Comparison of ENCODE assay signal across 8 cellular contexts in the genomic region with DNA sequence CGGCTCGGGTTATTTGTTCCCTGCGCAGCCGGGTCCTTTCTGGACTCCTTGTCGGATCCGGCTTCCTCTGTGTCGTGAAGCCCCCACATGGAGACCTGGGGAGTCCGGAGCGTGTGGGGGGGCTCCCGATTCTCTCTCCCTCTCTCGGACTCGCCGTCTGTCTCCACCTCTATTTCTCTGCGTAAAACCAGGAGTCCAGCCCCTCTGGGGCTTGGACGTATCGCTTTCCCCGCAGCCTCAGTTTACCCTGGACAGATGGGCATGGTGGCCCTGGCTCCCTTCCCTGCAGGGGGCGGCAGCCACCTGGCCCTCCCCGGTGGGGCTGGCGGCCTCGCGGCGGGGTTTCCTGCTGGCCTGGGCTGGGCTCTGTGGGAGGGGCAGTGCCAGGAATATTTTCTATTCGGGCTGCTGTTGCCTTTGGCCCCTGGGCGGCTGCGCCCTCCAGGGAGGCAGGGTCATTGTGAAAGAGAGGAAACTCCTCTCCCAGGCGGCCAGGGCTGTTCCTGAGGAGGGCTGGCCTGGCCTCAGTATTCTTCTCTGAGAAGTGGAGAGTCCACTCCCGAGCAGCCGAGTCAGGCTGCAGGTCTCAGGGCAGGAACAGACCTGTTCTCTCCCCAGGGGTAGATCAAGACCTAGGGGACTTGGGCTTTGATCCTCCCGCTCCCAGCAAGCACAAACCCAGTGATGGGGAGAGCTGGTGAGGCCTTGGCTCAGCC. TPM values are rescaled to one million over a fixed set of nuclear protein-coding genes. Genes with fewer than 3 reads are reported as not detected.
DNase-seq lines count a peak whose midpoint lies in the region; ATAC-seq and TF ChIP-seq lines count a peak whose summit lies in the region.

No MANE protein-coding gene starts in this region.

- peak overlapping the region in 1 of 2 experiments; percentile 52 for H2BK12ac ChIP-seq in mesenchymal stem cell (ENCODE audit: low read length in 2 of 2)

- TF ChIP-seq CTCF in AG10803 (conservative IDR thresholded peaks at IDR 0.05; ENCODE audit: low read length), result no peak
- TF ChIP-seq CTCF in colonic mucosa (IDR thresholded peaks at IDR 0.05), result no peak

- H3K36me3 Mint-ChIP-seq in IgD-negative memory B cell, result peaks cover 2% of the 10 kb centered on the region

- H3K9ac ChIP-seq in colonic mucosa (ENCODE audit: low read depth in 2 of 2, low read length in 2 of 2), result peak overlapping the region; percentile 82 to 86
- H3K9ac ChIP-seq in mesenchymal stem cell (ENCODE audit: low read length), result peak overlapping the region; percentile 88
- H3K9ac ChIP-seq in Karpas-422 (ENCODE audit: low read length), result no peak overlapping the region

- H3K23ac ChIP-seq in mesenchymal stem cell (ENCODE audit: low read length in 2 of 2), result peak overlapping the region in 1 of 2 experiments; percentile 76

- peak overlapping the region; percentile 9 for H4K8ac ChIP-seq in mesenchymal stem cell (ENCODE audit: low read length)

- H3K9me3 ChIP-seq in colonic mucosa (no peaks in the 10 kb centered on the region), mesenchymal stem cell (ENCODE audit: control insufficient read depth, low read length) (peaks cover 10% of the 10 kb centered on the region), Karpas-422 (ENCODE audit: low read length) (peaks cover 13% of the 10 kb centered on the region)

- H3K36me3 ChIP-seq in colonic mucosa, result no peaks in the 10 kb centered on the region
- H3K36me3 ChIP-seq in mesenchymal stem cell (ENCODE audit: control insufficient read depth in 1 of 2, insufficient read depth in 2 of 2, low read depth in 1 of 2, low read length in 2 of 2), result peaks cover 0 to 16% of the 10 kb centered on the region in 2 experiments
- no peaks in the 10 kb centered on the region for H3K36me3 ChIP-seq in Karpas-422 (ENCODE audit: insufficient read depth, low read length)

- ATAC-seq in GM19467 (IDR thresholded peaks at IDR 0.05; ENCODE audit: unreplicated experiment) (no peak), GM21717 (IDR thresholded peaks at IDR 0.05; ENCODE audit: unreplicated experiment) (no peak)

- intact Hi-C loops in colonic mucosa (cut with DNase I), result no loop called here

- peak overlapping the region; percentile 97 for H3K4me2 ChIP-seq in mesenchymal stem cell (ENCODE audit: low read length, poor library complexity, severe bottlenecking)
- no peak overlapping the region for H3K4me2 ChIP-seq in Karpas-422 (ENCODE audit: low read depth, low read length, poor library complexity, severe bottlenecking)

- no peak overlapping the region for H4K91ac ChIP-seq in mesenchymal stem cell (ENCODE audit: low read length)

- H2BK120ac ChIP-seq in mesenchymal stem cell (ENCODE audit: low read depth, low read length), result no peak overlapping the region

- WGBS in mesenchymal stem cell, result 8% methylated on average over 30 of the region's 30 CpGs

- H3K4me1 Mint-ChIP-seq in IgD-negative memory B cell, result no peaks in the 10 kb centered on the region

- no peak overlapping the region for H2BK15ac ChIP-seq in mesenchymal stem cell (ENCODE audit: low read depth, poor library complexity, severe bottlenecking)

- peaks cover 13% of the 10 kb centered on the region for H3K4me1 ChIP-seq in colonic mucosa
- peaks cover 42% of the 10 kb centered on the region for H3K4me1 ChIP-seq in mesenchymal stem cell (ENCODE audit: control insufficient read depth, insufficient read depth, low read depth, low read length)
- H3K4me1 ChIP-seq in Karpas-422 (ENCODE audit: low read length), result no peaks in the 10 kb centered on the region

- no peak overlapping the region for H3K14ac ChIP-seq in mesenchymal stem cell (ENCODE audit: low read length in 2 of 2)

- H3K27ac ChIP-seq in colonic mucosa (peak overlapping the region; percentile 70), mesenchymal stem cell (ENCODE audit: low read length, poor library complexity, severe bottlenecking) (peak overlapping the region; percentile 81), Karpas-422 (ENCODE audit: low read length) (no peak overlapping the region)

- no peaks in the 10 kb centered on the region for H3K79me2 ChIP-seq in Karpas-422 (ENCODE audit: low read length)

- peaks cover 30% of the 10 kb centered on the region for H3K27me3 Mint-ChIP-seq in IgD-negative memory B cell

- no peak overlapping the region for H3K27ac Mint-ChIP-seq in IgD-negative memory B cell

- H3K27me3 ChIP-seq in colonic mucosa, result no peaks in the 10 kb centered on the region
- no peaks in the 10 kb centered on the region for H3K27me3 ChIP-seq in mesenchymal stem cell (ENCODE audit: control insufficient read depth in 1 of 2, insufficient read depth in 1 of 2, low read length in 2 of 2)
- H3K27me3 ChIP-seq in Karpas-422 (ENCODE audit: low read length), result no peaks in the 10 kb centered on the region

- H3K4me3 ChIP-seq in AG10803 (ENCODE audit: low read length) (peak overlapping the region; percentile 83), colonic mucosa (peak overlapping the region; percentile 61), mesenchymal stem cell (ENCODE audit: insufficient read depth in 1 of 2, low read depth in 1 of 2, low read length in 2 of 2) (peak overlapping the region; percentile 71 to 87), Karpas-422 (ENCODE audit: low read length) (no peak overlapping the region)

- H3K9me3 Mint-ChIP-seq in IgD-negative memory B cell, result peaks cover 2 to 9% (median 6%) of the 10 kb centered on the region in 3 donors

- H2AFZ ChIP-seq in mesenchymal stem cell (ENCODE audit: low read depth, low read length) (peak overlapping the region; percentile 65), Karpas-422 (ENCODE audit: low read length) (no peak overlapping the region)

- no peaks in the 10 kb centered on the region for H3K9me2 ChIP-seq in Karpas-422 (replicated peaks; ENCODE audit: insufficient read depth, low read length)

- H2BK5ac ChIP-seq in mesenchymal stem cell (ENCODE audit: low read depth, low read length, poor library complexity, severe bottlenecking), result no peak overlapping the region

- H2AK5ac ChIP-seq in mesenchymal stem cell (ENCODE audit: low read length, severe bottlenecking), result no peak overlapping the region

- H3K4me3 Mint-ChIP-seq in IgD-negative memory B cell, result peak overlapping the region; percentile 26 to 79 (median 58)

- peaks cover 16% of the 10 kb centered on the region for H3K79me1 ChIP-seq in mesenchymal stem cell (replicated peaks; ENCODE audit: low read length, poor library complexity, severe bottlenecking)

- H4K20me1 ChIP-seq in Karpas-422 (ENCODE audit: insufficient read depth, low read depth, low read length), result no peaks in the 10 kb centered on the region

- H3K18ac ChIP-seq in mesenchymal stem cell (ENCODE audit: low read depth in 1 of 2, low read length in 2 of 2), result peak overlapping the region in 1 of 2 experiments; percentile 42

- DNase-seq in AG10803 (ENCODE audit: low read depth) (peak; percentile 72), colonic mucosa (peak; percentile 78), mesenchymal stem cell (peak; percentile 81), Karpas-422 (no peak)
- DNase-seq in stimulated activated CD4-positive, alpha-beta T cell treated with anti-CD3 and anti-CD28 coated beads, Interleukin-2, amount 100 ng/mL, for 24 hours, result no peak

- H3K4ac ChIP-seq in mesenchymal stem cell (ENCODE audit: low read depth in 1 of 2, low read length in 2 of 2), result peak overlapping the region in 1 of 2 experiments; percentile 49

RNA-seq across cellular contexts. Expression of a gene that starts 0.7 kb away (rescaled TPM):
- not detected for polyA plus RNA-seq in IgD-negative memory B cell
- 100 to 1,000 TPM; 380 to 511 TPM for total RNA-seq in colonic mucosa
- polyA plus RNA-seq in mesenchymal stem cell (2013, experiment 1 of 2), result 27.8 TPM
- 28.1 TPM for polyA plus RNA-seq in mesenchymal stem cell (2013, experiment 2 of 2)
- total RNA-seq in Karpas-422 (2014; rRNA removed; shearing (Covaris generic); ENCODE audit: low replicate concordance), result not detected in 2 replicates

Comparison
In these comparisons a context has a peak if more than half of its experiments do, and no peak if none do; other contexts are left out.
1. DNase-seq: peak in AG10803 (single experiment), colonic mucosa (single experiment) and mesenchymal stem cell (single experiment); none in stimulated activated CD4-positive, alpha-beta T cell treated with anti-CD3 and anti-CD28 coated beads, Interleukin-2, amount 100 ng/mL, for 24 hours (0 of 2) and Karpas-422 (single experiment).
2. RNA of a gene that starts 0.7 kb away (total RNA-seq): 380 to 511 TPM in colonic mucosa; not detected in Karpas-422; every median in the first group is over 100 times any median in the second.